In genomic region chr4:13093170-13093569, GRCh38 we compare ENCODE assay signal across 21 cellular contexts.
"Had no signal": no experiment of that assay in that cellular context is flagged by ENCODE, and none has a peak within 500 bp of the region (broad histone marks: within the 10 kb centered on the region; RNA-seq: fewer than 3 reads in every experiment).

No MANE protein-coding gene starts in this region.

- H3K27ac ChIP-seq: cardiac muscle cell, left lung, lower lobe of right lung, neutrophil, pancreas, spleen had no signal

- H3K4me3 ChIP-seq: cardiac muscle cell, coronary artery, esophagus squamous epithelium, left lung, lower lobe of right lung, pancreas, skin epidermis, spleen, tibial artery had no signal

- H3K27me3 ChIP-seq: cardiac muscle cell, esophagus squamous epithelium, left lung, neutrophil, pancreas, spleen, tibial artery had no signal

- H3K27me3 Mint-ChIP-seq: stimulated activated naive B cell treated with anti-CD40 and anti-IgM and Interleukin-4, amounts not matched to agents 10 μg/mL and 1 μg/mL and 100 μg/mL, for 72 hours; stimulated activated naive CD8-positive, alpha-beta T cell treated with anti-CD3 and anti-CD28 coated beads, Interleukin-15, amount 100 ng/mL, for 72 hours; type B pancreatic cell had no signal

- H3K4me1 Mint-ChIP-seq: memory B cell; natural killer cell; stimulated activated naive B cell treated with anti-CD40 and anti-IgM and Interleukin-4, amounts not matched to agents 10 μg/mL and 1 μg/mL and 100 μg/mL, for 72 hours; stimulated activated naive CD8-positive, alpha-beta T cell treated with anti-CD3 and anti-CD28 coated beads, Interleukin-15, amount 100 ng/mL, for 72 hours had no signal

- H3K4me3 Mint-ChIP-seq: memory B cell; natural killer cell; neural crest cell; stimulated activated naive B cell treated with anti-CD40 and anti-IgM and Interleukin-4, amounts not matched to agents 10 μg/mL and 1 μg/mL and 100 μg/mL, for 72 hours; stimulated activated naive CD8-positive, alpha-beta T cell treated with anti-CD3 and anti-CD28 coated beads, Interleukin-15, amount 100 ng/mL, for 72 hours; type B pancreatic cell had no signal

- H3K36me3 Mint-ChIP-seq: memory B cell; stimulated activated naive B cell treated with anti-CD40 and anti-IgM and Interleukin-4, amounts not matched to agents 10 μg/mL and 1 μg/mL and 100 μg/mL, for 72 hours; type B pancreatic cell had no signal

- ATAC-seq: left lung; lower lobe of right lung; natural killer cell; stimulated activated naive B cell treated with anti-CD40 and anti-IgM and Interleukin-4, amounts not matched to agents 10 μg/mL and 1 μg/mL and 100 μg/mL, for 72 hours; stimulated activated naive CD8-positive, alpha-beta T cell treated with anti-CD3 and anti-CD28 coated beads, Interleukin-15, amount 100 ng/mL, for 72 hours had no signal

- DNase-seq: dermis blood vessel endothelial cell; effector memory CD4-positive, alpha-beta T cell; esophagus squamous epithelium; head of caudate nucleus; hippocampal formation; left cardiac atrium; left lung; lower lobe of right lung; natural killer cell; pancreas; spleen; stimulated activated naive B cell treated with anti-CD40 and anti-IgM and Interleukin-4, amounts not matched to agents 10 μg/mL and 1 μg/mL and 100 μg/mL, for 72 hours; stimulated activated naive CD8-positive, alpha-beta T cell treated with anti-CD3 and anti-CD28 coated beads, Interleukin-15, amount 100 ng/mL, for 72 hours had no signal

- H3K27ac Mint-ChIP-seq: memory B cell; natural killer cell; stimulated activated naive B cell treated with anti-CD40 and anti-IgM and Interleukin-4, amounts not matched to agents 10 μg/mL and 1 μg/mL and 100 μg/mL, for 72 hours; stimulated activated naive CD8-positive, alpha-beta T cell treated with anti-CD3 and anti-CD28 coated beads, Interleukin-15, amount 100 ng/mL, for 72 hours; type B pancreatic cell had no signal

- H3K36me3 ChIP-seq: cardiac muscle cell, esophagus squamous epithelium, left lung, lower lobe of right lung, neutrophil, pancreas, spleen, tibial artery had no signal

- H3K4me1 ChIP-seq: left lung, pancreas had no signal

- H3K9me3 ChIP-seq: esophagus squamous epithelium, lower lobe of right lung, neutrophil, pancreas, tibial artery had no signal

- H3K9me3 Mint-ChIP-seq: stimulated activated naive B cell treated with anti-CD40 and anti-IgM and Interleukin-4, amounts not matched to agents 10 μg/mL and 1 μg/mL and 100 μg/mL, for 72 hours had no signal
